In genomic region chr2:217293046-217293445, GRCh38 we compare ENCODE assay signal across 28 cellular contexts.
"Had no signal": no experiment of that assay in that cellular context is flagged by ENCODE, and none has a peak within 500 bp of the region (broad histone marks: within the 10 kb centered on the region; RNA-seq: fewer than 3 reads in every experiment).

No MANE protein-coding gene starts in this region.

- DNase-seq: colonic mucosa; effector CD8-positive, alpha-beta T cell; endodermal cell; foreskin keratinocyte; glutamatergic neuron; heart right ventricle; hippocampal formation; immature natural killer cell; islet precursor cell; kidney glomerular epithelial cell; left colon; left ventricle myocardium superior; lower lobe of right lung; naive thymus-derived CD8-positive, alpha-beta T cell; nephron progenitor cell; nucleus accumbens; sigmoid colon; spleen; stimulated activated CD4-positive, alpha-beta T cell treated with anti-CD3 and anti-CD28 coated beads, Interleukin-4, amount 100 ng/mL, for 4 hours; transverse colon had no signal

- H3K27me3 ChIP-seq: colonic mucosa, foreskin keratinocyte, heart right ventricle, right atrium auricular region, sigmoid colon, spleen, transverse colon had no signal

- H3K4me1 Mint-ChIP-seq: immature natural killer cell; naive thymus-derived CD8-positive, alpha-beta T cell; stimulated activated memory B cell treated with anti-CD40 and anti-IgM and Interleukin-4, amounts not matched to agents 10 μg/mL and 1 μg/mL and 100 μg/mL, for 72 hours had no signal

- H3K4me1 ChIP-seq: colonic mucosa, lower lobe of right lung had no signal

- H3K4me3 Mint-ChIP-seq: dendritic cell treated with granulocyte-macrophage colony-stimulating factor and Interleukin-4, amounts not matched to agents 40 ng/mL and 50 ng/mL, for 4 days; endodermal cell; immature natural killer cell; naive thymus-derived CD8-positive, alpha-beta T cell; nephron progenitor cell; stimulated activated memory B cell treated with anti-CD40 and anti-IgM and Interleukin-4, amounts not matched to agents 10 μg/mL and 1 μg/mL and 100 μg/mL, for 72 hours; stimulated activated naive CD8-positive, alpha-beta T cell treated with anti-CD3 and anti-CD28 coated beads, Interleukin-15, Interleukin-2, amounts not matched to agents 100 ng/mL and 50 ng/mL, for 24 hours had no signal

- H3K9me3 ChIP-seq: colonic mucosa, prostate gland, sigmoid colon, suprapubic skin had no signal

- H3K27ac ChIP-seq: colonic mucosa, epithelial cell of prostate, foreskin keratinocyte, heart right ventricle, lower lobe of right lung, prostate gland, right atrium auricular region, sigmoid colon, spleen, suprapubic skin, transverse colon had no signal

- H3K36me3 ChIP-seq: colonic mucosa, heart right ventricle, lower lobe of right lung, prostate gland, right atrium auricular region, sigmoid colon, suprapubic skin, transverse colon had no signal

- H3K27ac Mint-ChIP-seq: dendritic cell treated with granulocyte-macrophage colony-stimulating factor and Interleukin-4, amounts not matched to agents 40 ng/mL and 50 ng/mL, for 4 days; endodermal cell; immature natural killer cell; naive thymus-derived CD8-positive, alpha-beta T cell; nephron progenitor cell; stimulated activated memory B cell treated with anti-CD40 and anti-IgM and Interleukin-4, amounts not matched to agents 10 μg/mL and 1 μg/mL and 100 μg/mL, for 72 hours; stimulated activated naive CD8-positive, alpha-beta T cell treated with anti-CD3 and anti-CD28 coated beads, Interleukin-15, Interleukin-2, amounts not matched to agents 100 ng/mL and 50 ng/mL, for 24 hours had no signal

- H3K4me3 ChIP-seq: colonic mucosa, heart right ventricle, lower lobe of right lung, prostate gland, right atrium auricular region, sigmoid colon, spleen, suprapubic skin, transverse colon had no signal

- ATAC-seq: esophagus mucosa; foreskin keratinocyte; heart right ventricle; left colon; left ventricle myocardium superior; lower lobe of right lung; naive thymus-derived CD8-positive, alpha-beta T cell; stimulated activated memory B cell treated with anti-CD40 and anti-IgM and Interleukin-4, amounts not matched to agents 10 μg/mL and 1 μg/mL and 100 μg/mL, for 72 hours had no signal
